In genomic region chr10:22628309-22628708, GRCh38 we compare ENCODE assay signal across 1 cellular context.
TF ChIP-seq lines count a peak whose summit lies in the region.

No MANE protein-coding gene starts in this region.

TF ChIP-seq in IMR-90, 13 proteins besides CTCF, POLR2A, EP300 and RAD21 (continued from another document):
- no peak for TF ChIP-seq NFE2L2 (IDR thresholded peaks at IDR 0.05; ENCODE audit: low read depth, low read length)
- no peak for TF ChIP-seq CHD1 (IDR thresholded peaks at IDR 0.05; ENCODE audit: low read depth, low read length)
- no peak for TF ChIP-seq MAFK (IDR thresholded peaks at IDR 0.05; ENCODE audit: low read depth, low read length)
